15 cellular contexts compared by ENCODE assay signal in the genomic region with DNA sequence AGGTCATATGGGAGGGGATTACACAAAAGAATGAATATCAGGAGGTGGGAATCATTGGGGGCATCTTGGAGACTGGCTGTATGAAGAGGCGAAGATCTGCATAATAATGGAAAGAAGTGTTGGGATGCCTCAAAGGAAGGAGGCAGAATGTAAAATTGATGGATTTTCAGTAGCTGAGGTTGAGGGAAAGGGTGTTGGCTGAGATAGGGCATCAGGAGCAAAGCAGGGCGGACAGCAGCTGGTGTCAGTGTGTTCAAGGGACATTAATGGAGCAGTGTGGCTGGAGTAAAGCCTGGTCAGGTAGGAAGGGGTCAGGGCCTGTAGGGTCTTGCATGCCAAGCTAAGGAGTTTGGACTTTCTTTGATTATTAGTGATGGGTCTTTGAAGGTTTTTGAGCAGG.
DNase-seq lines count a peak whose midpoint lies in the region; ATAC-seq, FAIRE-seq and TF ChIP-seq lines count a peak whose summit lies in the region.
"Had no signal": no experiment of that assay in that cellular context is flagged by ENCODE, and none has a peak within 500 bp of the region (broad histone marks: within the 10 kb centered on the region; RNA-seq: fewer than 3 reads in every experiment).

No MANE protein-coding gene starts in this region.

- H3K27me3 Mint-ChIP-seq in activated naive CD4-positive, alpha-beta T cell treated with anti-CD3 and anti-CD28 coated beads, Interleukin-2, amount 10 ng/mL, durations not matched to agents 7 days and 5 days, result no peaks in the 10 kb centered on the region
- H3K27me3 Mint-ChIP-seq in activated CD4-positive, alpha-beta memory T cell treated with anti-CD3 and anti-CD28 coated beads for 36 hours, result no peaks in the 10 kb centered on the region
- H3K27me3 Mint-ChIP-seq in immature natural killer cell (ENCODE audit: low read depth in 3 of 3), result no peaks in the 10 kb centered on the region

- H3K4me3 Mint-ChIP-seq in activated naive CD4-positive, alpha-beta T cell treated with anti-CD3 and anti-CD28 coated beads, Interleukin-2, amount 10 ng/mL, durations not matched to agents 7 days and 5 days, result peak overlapping the region; percentile 55
- peak overlapping the region; percentile 28 for H3K4me3 Mint-ChIP-seq in activated CD4-positive, alpha-beta memory T cell treated with anti-CD3 and anti-CD28 coated beads for 36 hours
- H3K4me3 Mint-ChIP-seq in immature natural killer cell, result peak overlapping the region; percentile 25 to 84 (median 44)
- H3K4me3 Mint-ChIP-seq: neural crest cell had no signal

- TF ChIP-seq POLR2A in GM12891 (IDR thresholded peaks at IDR 0.05; ENCODE audit: low read depth, low read length), result no peak

- CTCF ChIA-PET in activated naive CD4-positive, alpha-beta T cell treated with anti-CD3 and anti-CD28 coated beads, Interleukin-2, amount 10 ng/mL, durations not matched to agents 7 days and 5 days (lab: Charles Lee), result interaction anchor here (1.1 to 3.7 kb wide), 6 partner anchors 12 to 220 kb away, joined by 3 to 15 read pairs (median 6); a partner anchor contains a TSS
- CTCF ChIA-PET in activated CD4-positive, alpha-beta memory T cell treated with anti-CD3 and anti-CD28 coated beads for 36 hours (lab: Charles Lee), result interaction anchor here (0.9 to 2.8 kb wide), 9 partner anchors 10 to 302 kb away, joined by 3 to 13 read pairs (median 4); a partner anchor contains a TSS

- DNase-seq in activated naive CD4-positive, alpha-beta T cell treated with anti-CD3 and anti-CD28 coated beads, Interleukin-2, amount 10 ng/mL, durations not matched to agents 7 days and 5 days, result no peak
- no peak for DNase-seq in activated naive CD4-positive, alpha-beta T cell treated with anti-CD3 and anti-CD28 coated beads, Interleukin-2, amount 50 U/mL, for 16 hours
- no peak for DNase-seq in activated CD4-positive, alpha-beta memory T cell treated with anti-CD3 and anti-CD28 coated beads for 36 hours
- DNase-seq in immature natural killer cell, result no peak
- no peak for DNase-seq in inferior parietal cortex (ENCODE audit: extremely low spot score)
- no peak for DNase-seq in hypothalamus (lab: John Stamatoyannopoulos, UW)
- DNase-seq in GM12891 (ENCODE audit: insufficient read length, low spot score), result no peak
- DNase-seq: amniotic stem cell, foreskin keratinocyte, KG1, NCI-H187 treated with DMSO at 0.1 percent for 48 hours, small intestine had no signal

- peaks cover 71% of the 10 kb centered on the region for H3K36me3 Mint-ChIP-seq in activated naive CD4-positive, alpha-beta T cell treated with anti-CD3 and anti-CD28 coated beads, Interleukin-2, amount 10 ng/mL, durations not matched to agents 7 days and 5 days
- peaks cover 26% of the 10 kb centered on the region for H3K36me3 Mint-ChIP-seq in activated CD4-positive, alpha-beta memory T cell treated with anti-CD3 and anti-CD28 coated beads for 36 hours
- H3K36me3 Mint-ChIP-seq in immature natural killer cell, result peaks cover 3 to 15% (median 4%) of the 10 kb centered on the region in 3 donors

- peaks cover 85% of the 10 kb centered on the region for H3K4me1 Mint-ChIP-seq in activated naive CD4-positive, alpha-beta T cell treated with anti-CD3 and anti-CD28 coated beads, Interleukin-2, amount 10 ng/mL, durations not matched to agents 7 days and 5 days
- peaks cover 82% of the 10 kb centered on the region for H3K4me1 Mint-ChIP-seq in activated CD4-positive, alpha-beta memory T cell treated with anti-CD3 and anti-CD28 coated beads for 36 hours (ENCODE audit: low read depth)
- H3K4me1 Mint-ChIP-seq in immature natural killer cell, result peaks cover 81 to 92% of the 10 kb centered on the region in 2 donors

- POLR2A ChIA-PET in activated CD4-positive, alpha-beta memory T cell treated with anti-CD3 and anti-CD28 coated beads for 36 hours (lab: Charles Lee), result interaction anchor here (0.8 to 5.2 kb wide), 8 partner anchors 10 to 220 kb away, joined by 3 to 37 read pairs (median 4); a partner anchor contains a TSS

- intact Hi-C loops in activated CD4-positive, alpha-beta memory T cell treated with anti-CD3 and anti-CD28 coated beads for 36 hours (cut with micrococcal nuclease), result loop anchor here (1.0 kb wide), 1 partner anchor 9 kb away; no protein-coding TSS in a partner anchor

- no peak for FAIRE-seq in GM12891 (lab: Jason Lieb, UNC)
- FAIRE-seq: G401.6, small intestine had no signal

- H3K9me3 Mint-ChIP-seq in activated naive CD4-positive, alpha-beta T cell treated with anti-CD3 and anti-CD28 coated beads, Interleukin-2, amount 10 ng/mL, durations not matched to agents 7 days and 5 days, result peaks cover 15% of the 10 kb centered on the region
- H3K9me3 Mint-ChIP-seq in activated CD4-positive, alpha-beta memory T cell treated with anti-CD3 and anti-CD28 coated beads for 36 hours, result peaks cover 8% of the 10 kb centered on the region
- peaks cover 0 to 2% (median 0%) of the 10 kb centered on the region in 6 donors for H3K9me3 Mint-ChIP-seq in immature natural killer cell
- H3K9me3 Mint-ChIP-seq: neural crest cell had no signal

- peak overlapping the region; percentile 98 for H3K27ac Mint-ChIP-seq in activated naive CD4-positive, alpha-beta T cell treated with anti-CD3 and anti-CD28 coated beads, Interleukin-2, amount 10 ng/mL, durations not matched to agents 7 days and 5 days
- H3K27ac Mint-ChIP-seq in activated CD4-positive, alpha-beta memory T cell treated with anti-CD3 and anti-CD28 coated beads for 36 hours, result peak overlapping the region; percentile 93
- H3K27ac Mint-ChIP-seq in immature natural killer cell, result peak overlapping the region; percentile 73 to 94 (median 88)

- no peak for ATAC-seq in HG03095 (IDR thresholded peaks at IDR 0.05; ENCODE audit: unreplicated experiment)

TF ChIP-seq in GM12891, 5 proteins besides CTCF, POLR2A, EP300 and RAD21:
- TF ChIP-seq POU2F2 (IDR thresholded peaks at IDR 0.05; ENCODE audit: low read depth, low read length), result no peak
- no peak for TF ChIP-seq PAX5 (IDR thresholded peaks at IDR 0.05; ENCODE audit: insufficient read depth, low read length, severe bottlenecking)
- no peak for TF ChIP-seq TAF1 (IDR thresholded peaks at IDR 0.05; ENCODE audit: low read depth, low read length)
- TF ChIP-seq SPI1 (IDR thresholded peaks at IDR 0.05; ENCODE audit: low read depth, low read length), result no peak
- no peak for TF ChIP-seq POLR2AphosphoS5 (IDR thresholded peaks at IDR 0.05; ENCODE audit: low read depth, low read length)
